ENCODE assay signal across 1 cellular context in the genomic region with DNA sequence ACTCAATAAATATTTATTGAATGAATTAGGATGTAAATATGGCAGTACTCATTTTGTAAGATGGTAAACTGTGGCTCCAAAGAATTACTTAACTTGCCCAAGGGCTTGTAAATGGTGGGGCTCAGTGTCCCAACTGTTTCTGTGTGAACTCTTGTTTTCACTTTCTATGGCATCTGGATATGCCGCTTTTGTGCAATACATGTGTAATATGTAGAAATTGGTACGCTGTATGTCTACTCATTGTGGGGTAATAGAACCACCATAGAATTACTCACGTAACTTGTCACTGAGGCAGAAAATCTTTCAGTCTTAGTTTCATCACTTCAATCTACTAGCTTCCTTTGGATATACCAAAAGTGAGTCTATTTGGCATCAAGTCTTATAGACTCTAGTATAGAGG.
TF ChIP-seq lines count a peak whose summit lies in the region.

No MANE protein-coding gene starts in this region.

TF ChIP-seq in H1, 55 proteins besides CTCF, POLR2A, EP300 and RAD21:
- no peak for TF ChIP-seq ASH2L (IDR thresholded peaks at IDR 0.05; ENCODE audit: low read length)
- TF ChIP-seq TCF12 (IDR thresholded peaks at IDR 0.05; ENCODE audit: low read depth, low read length): no peak
- no peak for TF ChIP-seq RNF2 (IDR thresholded peaks at IDR 0.05; ENCODE audit: borderline replicate concordance, low read depth, low read length, missing control alignments, poor library complexity, severe bottlenecking)
- TF ChIP-seq SIN3A (conservative IDR thresholded peaks at IDR 0.05 in 1 of 2, IDR thresholded peaks at IDR 0.05 in 1 of 2; ENCODE audit: low read depth in 1 of 2, low read length in 2 of 2): no peak
- no peak for TF ChIP-seq EZH2 (IDR thresholded peaks at IDR 0.05; ENCODE audit: low read depth, low read length, severe bottlenecking)
- no peak for TF ChIP-seq SIRT6 (IDR thresholded peaks at IDR 0.05; ENCODE audit: low read length)
- no peak for TF ChIP-seq KDM4A (IDR thresholded peaks at IDR 0.05; ENCODE audit: low read depth, low read length, severe bottlenecking)
- no peak for TF ChIP-seq SRF (IDR thresholded peaks at IDR 0.05; ENCODE audit: low read depth, low read length)
- TF ChIP-seq JUND (IDR thresholded peaks at IDR 0.05; ENCODE audit: low read length): no peak
- TF ChIP-seq CHD1 (IDR thresholded peaks at IDR 0.05; ENCODE audit: low read depth, low read length): no peak
- no peak for TF ChIP-seq SUZ12 (IDR thresholded peaks at IDR 0.05; ENCODE audit: low read length)
- TF ChIP-seq, protein P1, sequence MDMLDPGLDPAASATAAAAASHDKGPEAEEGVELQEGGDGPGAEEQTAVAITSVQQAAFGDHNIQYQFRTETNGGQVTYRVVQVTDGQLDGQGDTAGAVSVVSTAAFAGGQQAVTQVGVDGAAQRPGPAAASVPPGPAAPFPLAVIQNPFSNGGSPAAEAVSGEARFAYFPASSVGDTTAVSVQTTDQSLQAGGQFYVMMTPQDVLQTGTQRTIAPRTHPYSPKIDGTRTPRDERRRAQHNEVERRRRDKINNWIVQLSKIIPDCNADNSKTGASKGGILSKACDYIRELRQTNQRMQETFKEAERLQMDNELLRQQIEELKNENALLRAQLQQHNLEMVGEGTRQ (IDR thresholded peaks at IDR 0.05; ENCODE audit: low read length): no peak
